Comparison of ENCODE assay signal across 1 cellular context in genomic region chr9:117622347-117622746, GRCh38.
TF ChIP-seq lines count a peak whose summit lies in the region.

No MANE protein-coding gene starts in this region.

TF ChIP-seq in H1, 55 proteins besides CTCF, POLR2A, EP300 and RAD21 (continued from another document):
- no peak for TF ChIP-seq USF2 (IDR thresholded peaks at IDR 0.05; ENCODE audit: low read length)
- no peak for TF ChIP-seq SP4 (IDR thresholded peaks at IDR 0.05; ENCODE audit: low read length)
- TF ChIP-seq HDAC2 (IDR thresholded peaks at IDR 0.05; ENCODE audit: borderline replicate concordance in 1 of 2, low read depth in 2 of 2, low read length in 2 of 2) = no peak
- TF ChIP-seq MAX (IDR thresholded peaks at IDR 0.05) = no peak
- TF ChIP-seq BRCA1 (IDR thresholded peaks at IDR 0.05; ENCODE audit: low read depth, low read length) = no peak
